ENCODE assay signal across 21 cellular contexts in the genomic region with DNA sequence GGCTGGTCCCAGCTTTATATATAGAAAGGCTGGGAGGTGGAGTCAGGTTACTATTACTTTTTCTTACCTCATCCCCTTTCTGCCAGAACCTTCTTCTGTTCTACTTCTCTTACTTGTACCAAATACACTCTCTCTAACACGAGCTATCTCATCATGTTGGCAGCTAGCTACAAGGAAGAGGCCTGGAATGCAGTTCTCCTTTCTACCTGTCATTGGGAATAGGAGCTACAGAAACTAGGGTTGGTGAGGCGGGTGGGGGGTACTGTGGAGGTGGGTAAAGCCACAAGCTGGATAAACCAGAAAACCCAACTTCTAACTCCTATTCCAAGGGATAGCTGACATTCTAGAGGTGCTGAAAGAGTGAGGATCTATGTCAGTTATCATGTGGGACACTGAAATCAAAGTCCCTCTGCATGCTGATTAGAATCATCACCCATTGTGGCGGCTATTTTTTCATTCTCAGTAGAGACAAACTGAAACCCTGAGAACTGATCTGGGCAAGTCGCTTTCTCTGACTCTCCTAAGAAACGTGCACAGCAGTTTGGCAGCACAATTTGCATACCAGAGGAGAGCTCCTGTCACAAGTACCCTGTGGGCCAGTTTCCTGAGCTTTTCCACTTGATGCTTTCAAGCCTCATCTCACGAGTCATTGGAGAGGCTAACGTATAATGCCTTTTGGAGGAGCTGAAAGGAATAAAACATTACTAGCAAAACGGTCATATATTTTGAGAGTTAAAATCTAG.
DNase-seq lines count a peak whose midpoint lies in the region; ATAC-seq and TF ChIP-seq lines count a peak whose summit lies in the region.
"Had no signal": no experiment of that assay in that cellular context is flagged by ENCODE, and none has a peak within 500 bp of the region (broad histone marks: within the 10 kb centered on the region; RNA-seq: fewer than 3 reads in every experiment).

No MANE protein-coding gene starts in this region.

- H3K27me3 Mint-ChIP-seq in stimulated activated naive B cell treated with anti-CD40 and anti-IgM and Interleukin-4, amounts not matched to agents 10 μg/mL and 1 μg/mL and 100 μg/mL, for 72 hours = no peaks in the 10 kb centered on the region
- H3K27me3 Mint-ChIP-seq: T-cell had no signal

- DNase-seq in NCI-H526 (lab: John Stamatoyannopoulos, UW) (peak; percentile 62 to 87), left lung (no peak), GDM1 (lab: John Stamatoyannopoulos, UW) (no peak)
- no peak for DNase-seq in stimulated activated naive B cell treated with anti-CD40 and anti-IgM and Interleukin-4, amounts not matched to agents 10 μg/mL and 1 μg/mL and 100 μg/mL, for 72 hours
- DNase-seq: Calu3; CD8-positive, alpha-beta T cell; DMS53; HFFc6; NCI-H2029; NCI-H2171 treated with DMSO at 0.1 percent for 48 hours; NCI-H446; NCI-H748 treated with DMSO at 0.1 percent for 48 hours; OCI-M1; SHP77 treated with DMSO at 0.1 percent for 48 hours; SK-N-SH; T-cell had no signal

- no peaks in the 10 kb centered on the region for H3K36me3 Mint-ChIP-seq in stimulated activated naive B cell treated with anti-CD40 and anti-IgM and Interleukin-4, amounts not matched to agents 10 μg/mL and 1 μg/mL and 100 μg/mL, for 72 hours
- H3K36me3 Mint-ChIP-seq: CD8-positive, alpha-beta T cell; T-cell had no signal

- no peak overlapping the region for H3K4me3 ChIP-seq in left lung
- H3K4me3 ChIP-seq: BLaER1 treated with 17β-estradiol and CSF1 and Interleukin-3, amounts not matched to agents 10 nM and 100 nM had no signal

- TF ChIP-seq CTCF in left lung (IDR thresholded peaks at IDR 0.05) = no peak

- no peaks in the 10 kb centered on the region for H3K9me3 ChIP-seq in left lung
- H3K9me3 ChIP-seq: BLaER1 treated with 17β-estradiol and CSF1 and Interleukin-3, amounts not matched to agents 10 nM and 100 nM; SK-N-SH had no signal

- no peaks in the 10 kb centered on the region for H3K36me3 ChIP-seq in left lung
- H3K36me3 ChIP-seq: BLaER1 treated with 17β-estradiol and CSF1 and Interleukin-3, amounts not matched to agents 10 nM and 100 nM had no signal

- intact Hi-C loops in left lung (cut with DNase I) = no loop called here

- ATAC-seq in GM18867 (IDR thresholded peaks at IDR 0.05; ENCODE audit: unreplicated experiment) (peak; percentile 57), left lung (peak; percentile 87), HG02852 (IDR thresholded peaks at IDR 0.05; ENCODE audit: unreplicated experiment) (no peak), GM18858 (IDR thresholded peaks at IDR 0.05; ENCODE audit: unreplicated experiment) (no peak)
- ATAC-seq in stimulated activated naive B cell treated with anti-CD40 and anti-IgM and Interleukin-4, amounts not matched to agents 10 μg/mL and 1 μg/mL and 100 μg/mL, for 72 hours (replicated peaks) = no peak
- ATAC-seq: CD8-positive, alpha-beta T cell; T-cell had no signal

- no peak overlapping the region for H3K4me3 Mint-ChIP-seq in stimulated activated naive B cell treated with anti-CD40 and anti-IgM and Interleukin-4, amounts not matched to agents 10 μg/mL and 1 μg/mL and 100 μg/mL, for 72 hours
- H3K4me3 Mint-ChIP-seq: CD8-positive, alpha-beta T cell; HFFc6; T-cell had no signal

- no peaks in the 10 kb centered on the region for H3K4me1 Mint-ChIP-seq in stimulated activated naive B cell treated with anti-CD40 and anti-IgM and Interleukin-4, amounts not matched to agents 10 μg/mL and 1 μg/mL and 100 μg/mL, for 72 hours
- H3K4me1 Mint-ChIP-seq: T-cell had no signal

- H3K9me3 Mint-ChIP-seq in stimulated activated naive B cell treated with anti-CD40 and anti-IgM and Interleukin-4, amounts not matched to agents 10 μg/mL and 1 μg/mL and 100 μg/mL, for 72 hours = no peaks in the 10 kb centered on the region
- H3K9me3 Mint-ChIP-seq: CD8-positive, alpha-beta T cell; HFFc6; T-cell had no signal

- H3K27me3 ChIP-seq in left lung = no peaks in the 10 kb centered on the region
- H3K27me3 ChIP-seq: BLaER1 treated with 17β-estradiol and CSF1 and Interleukin-3, amounts not matched to agents 10 nM and 100 nM had no signal

- no peak overlapping the region for H3K27ac Mint-ChIP-seq in stimulated activated naive B cell treated with anti-CD40 and anti-IgM and Interleukin-4, amounts not matched to agents 10 μg/mL and 1 μg/mL and 100 μg/mL, for 72 hours
- H3K27ac Mint-ChIP-seq: CD8-positive, alpha-beta T cell; HFFc6; T-cell had no signal

- H3K27ac ChIP-seq in left lung = no peak overlapping the region
- H3K27ac ChIP-seq: BLaER1 treated with 17β-estradiol and CSF1 and Interleukin-3, amounts not matched to agents 10 nM and 100 nM; KMS-11 had no signal

- H3K4me1 ChIP-seq in left lung = no peaks in the 10 kb centered on the region
- H3K4me1 ChIP-seq: BLaER1 treated with 17β-estradiol and CSF1 and Interleukin-3, amounts not matched to agents 10 nM and 100 nM had no signal

Comparison
In these comparisons a context has a peak if more than half of its experiments do, and no peak if none do; other contexts are left out.
1. ATAC-seq: peak in GM18867 (single experiment) and left lung (single experiment); none in HG02852 (single experiment), GM18858 (single experiment) and stimulated activated naive B cell treated with anti-CD40 and anti-IgM and Interleukin-4, amounts not matched to agents 10 μg/mL and 1 μg/mL and 100 μg/mL, for 72 hours (0 of 2).
2. DNase-seq: peak in NCI-H526 (2 of 2); none in left lung (0 of 2), GDM1 (single experiment) and stimulated activated naive B cell treated with anti-CD40 and anti-IgM and Interleukin-4, amounts not matched to agents 10 μg/mL and 1 μg/mL and 100 μg/mL, for 72 hours (single experiment).